Comparison of ENCODE assay signal across 1 cellular context in the genomic region with DNA sequence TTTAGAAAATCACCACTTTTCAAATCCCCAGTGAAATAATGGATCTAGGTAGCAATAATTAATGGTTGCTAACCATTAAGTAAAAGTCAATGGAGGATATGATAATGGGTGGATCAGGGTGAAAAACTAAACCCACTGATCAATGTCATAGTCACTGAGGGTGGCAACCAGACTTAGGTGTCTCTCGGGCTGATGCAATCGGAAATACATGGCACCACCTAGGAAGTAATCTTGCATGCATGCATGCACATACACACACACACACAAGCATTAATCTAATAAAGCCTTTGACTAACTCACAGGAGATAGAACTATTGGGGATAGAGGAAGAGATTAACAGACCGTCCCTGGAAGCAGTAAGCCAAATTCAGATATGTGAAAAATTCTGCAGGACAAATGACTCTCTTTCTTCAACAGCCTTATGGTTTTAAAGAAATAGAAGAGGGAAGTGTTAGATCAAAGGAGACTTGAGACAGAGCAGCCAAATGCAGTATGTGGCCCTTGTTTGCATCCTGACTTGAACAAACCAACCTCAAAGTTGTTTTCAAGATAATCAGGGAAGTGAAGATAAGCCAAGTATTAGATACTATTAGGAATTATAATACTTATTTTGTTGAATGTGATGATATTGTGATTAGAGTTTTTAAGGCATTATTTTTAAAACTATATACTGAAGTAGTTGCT.
A peak's percentile ranks its signal among the peaks of the same experiment; 100 is the strongest.
TF ChIP-seq lines count a peak whose summit lies in the region.

No MANE protein-coding gene starts in this region.

TF ChIP-seq in K562, 482 proteins besides CTCF, POLR2A, EP300 and RAD21 (continued from another document):
- no peak for TF ChIP-seq ETS2 (tag; IDR thresholded peaks at IDR 0.05; ENCODE audit: borderline replicate concordance, poor library complexity, severe bottlenecking)
- no peak for TF ChIP-seq ZC3H4 (CRISPR knock-in tag; IDR thresholded peaks at IDR 0.05; ENCODE audit: borderline replicate concordance)
- no peak for TF ChIP-seq NR2C2 (CRISPR knock-in tag; IDR thresholded peaks at IDR 0.05)
- peak; percentile 62; the same call in 1 of the 2 replicates for TF ChIP-seq NR2C2 (tag; IDR thresholded peaks at IDR 0.05)
- no peak for TF ChIP-seq ZNF445 (CRISPR knock-in tag; IDR thresholded peaks at IDR 0.05; ENCODE audit: low read depth)
